Comparison of ENCODE assay signal across 2 cellular contexts in the genomic region with DNA sequence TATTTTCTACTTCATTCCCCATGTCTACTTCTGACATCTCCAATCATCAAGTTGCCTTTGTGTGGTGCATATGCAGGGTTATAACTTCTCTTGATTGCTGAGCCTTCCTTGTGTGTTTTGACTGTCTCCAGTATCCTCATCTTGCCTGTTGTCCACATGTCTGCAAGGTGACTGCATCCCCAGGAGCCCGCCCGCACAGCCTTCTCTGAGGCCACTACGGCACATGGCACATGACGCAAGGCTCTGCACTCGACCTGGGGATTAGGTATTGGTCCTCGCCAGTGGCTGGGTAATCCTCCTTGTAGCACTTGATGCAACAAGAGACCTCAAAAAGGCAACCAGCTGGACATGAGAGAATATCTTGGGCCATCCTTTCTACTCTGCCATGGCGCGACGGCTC.
TF ChIP-seq lines count a peak whose summit lies in the region.

No MANE protein-coding gene starts in this region.

TF ChIP-seq in GM23338, 12 proteins besides CTCF, POLR2A, EP300 and RAD21 (continued from another document and continues in another):
- TF ChIP-seq, protein P1, sequence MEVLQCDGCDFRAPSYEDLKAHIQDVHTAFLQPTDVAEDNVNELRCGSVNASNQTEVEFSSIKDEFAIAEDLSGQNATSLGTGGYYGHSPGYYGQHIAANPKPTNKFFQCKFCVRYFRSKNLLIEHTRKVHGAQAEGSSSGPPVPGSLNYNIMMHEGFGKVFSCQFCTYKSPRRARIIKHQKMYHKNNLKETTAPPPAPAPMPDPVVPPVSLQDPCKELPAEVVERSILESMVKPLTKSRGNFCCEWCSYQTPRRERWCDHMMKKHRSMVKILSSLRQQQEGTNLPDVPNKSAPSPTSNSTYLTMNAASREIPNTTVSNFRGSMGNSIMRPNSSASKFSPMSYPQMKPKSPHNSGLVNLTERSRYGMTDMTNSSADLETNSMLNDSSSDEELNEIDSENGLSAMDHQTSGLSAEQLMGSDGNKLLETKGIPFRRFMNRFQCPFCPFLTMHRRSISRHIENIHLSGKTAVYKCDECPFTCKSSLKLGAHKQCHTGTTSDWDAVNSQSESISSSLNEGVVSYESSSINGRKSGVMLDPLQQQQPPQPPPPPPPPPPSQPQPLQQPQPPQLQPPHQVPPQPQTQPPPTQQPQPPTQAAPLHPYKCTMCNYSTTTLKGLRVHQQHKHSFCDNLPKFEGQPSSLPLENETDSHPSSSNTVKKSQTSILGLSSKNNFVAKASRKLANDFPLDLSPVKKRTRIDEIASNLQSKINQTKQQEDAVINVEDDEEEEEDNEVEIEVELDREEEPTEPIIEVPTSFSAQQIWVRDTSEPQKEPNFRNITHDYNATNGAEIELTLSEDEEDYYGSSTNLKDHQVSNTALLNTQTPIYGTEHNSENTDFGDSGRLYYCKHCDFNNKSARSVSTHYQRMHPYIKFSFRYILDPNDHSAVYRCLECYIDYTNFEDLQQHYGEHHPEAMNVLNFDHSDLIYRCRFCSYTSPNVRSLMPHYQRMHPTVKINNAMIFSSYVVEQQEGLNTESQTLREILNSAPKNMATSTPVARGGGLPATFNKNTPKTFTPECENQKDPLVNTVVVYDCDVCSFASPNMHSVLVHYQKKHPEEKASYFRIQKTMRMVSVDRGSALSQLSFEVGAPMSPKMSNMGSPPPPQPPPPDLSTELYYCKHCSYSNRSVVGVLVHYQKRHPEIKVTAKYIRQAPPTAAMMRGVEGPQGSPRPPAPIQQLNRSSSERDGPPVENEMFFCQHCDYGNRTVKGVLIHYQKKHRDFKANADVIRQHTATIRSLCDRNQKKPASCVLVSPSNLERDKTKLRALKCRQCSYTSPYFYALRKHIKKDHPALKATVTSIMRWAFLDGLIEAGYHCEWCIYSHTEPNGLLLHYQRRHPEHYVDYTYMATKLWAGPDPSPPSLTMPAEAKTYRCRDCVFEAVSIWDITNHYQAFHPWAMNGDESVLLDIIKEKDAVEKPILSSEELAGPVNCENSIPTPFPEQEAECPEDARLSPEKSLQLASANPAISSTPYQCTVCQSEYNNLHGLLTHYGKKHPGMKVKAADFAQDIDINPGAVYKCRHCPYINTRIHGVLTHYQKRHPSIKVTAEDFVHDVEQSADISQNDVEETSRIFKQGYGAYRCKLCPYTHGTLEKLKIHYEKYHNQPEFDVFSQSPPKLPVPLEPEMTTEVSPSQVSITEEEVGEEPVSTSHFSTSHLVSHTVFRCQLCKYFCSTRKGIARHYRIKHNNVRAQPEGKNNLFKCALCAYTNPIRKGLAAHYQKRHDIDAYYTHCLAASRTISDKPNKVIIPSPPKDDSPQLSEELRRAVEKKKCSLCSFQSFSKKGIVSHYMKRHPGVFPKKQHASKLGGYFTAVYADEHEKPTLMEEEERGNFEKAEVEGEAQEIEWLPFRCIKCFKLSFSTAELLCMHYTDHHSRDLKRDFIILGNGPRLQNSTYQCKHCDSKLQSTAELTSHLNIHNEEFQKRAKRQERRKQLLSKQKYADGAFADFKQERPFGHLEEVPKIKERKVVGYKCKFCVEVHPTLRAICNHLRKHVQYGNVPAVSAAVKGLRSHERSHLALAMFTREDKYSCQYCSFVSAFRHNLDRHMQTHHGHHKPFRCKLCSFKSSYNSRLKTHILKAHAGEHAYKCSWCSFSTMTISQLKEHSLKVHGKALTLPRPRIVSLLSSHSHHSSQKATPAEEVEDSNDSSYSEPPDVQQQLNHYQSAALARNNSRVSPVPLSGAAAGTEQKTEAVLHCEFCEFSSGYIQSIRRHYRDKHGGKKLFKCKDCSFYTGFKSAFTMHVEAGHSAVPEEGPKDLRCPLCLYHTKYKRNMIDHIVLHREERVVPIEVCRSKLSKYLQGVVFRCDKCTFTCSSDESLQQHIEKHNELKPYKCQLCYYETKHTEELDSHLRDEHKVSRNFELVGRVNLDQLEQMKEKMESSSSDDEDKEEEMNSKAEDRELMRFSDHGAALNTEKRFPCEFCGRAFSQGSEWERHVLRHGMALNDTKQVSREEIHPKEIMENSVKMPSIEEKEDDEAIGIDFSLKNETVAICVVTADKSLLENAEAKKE (CRISPR knock-in tag; IDR thresholded peaks at IDR 0.05): no peak
- no peak for TF ChIP-seq POLR2AphosphoS5 (IDR thresholded peaks at IDR 0.05; ENCODE audit: low read depth)
- TF ChIP-seq EZH2 (IDR thresholded peaks at IDR 0.05; ENCODE audit: low read depth, unreplicated experiment): no peak
- TF ChIP-seq ZNF114 (CRISPR knock-in tag; IDR thresholded peaks at IDR 0.05): no peak
- TF ChIP-seq, protein P2, sequence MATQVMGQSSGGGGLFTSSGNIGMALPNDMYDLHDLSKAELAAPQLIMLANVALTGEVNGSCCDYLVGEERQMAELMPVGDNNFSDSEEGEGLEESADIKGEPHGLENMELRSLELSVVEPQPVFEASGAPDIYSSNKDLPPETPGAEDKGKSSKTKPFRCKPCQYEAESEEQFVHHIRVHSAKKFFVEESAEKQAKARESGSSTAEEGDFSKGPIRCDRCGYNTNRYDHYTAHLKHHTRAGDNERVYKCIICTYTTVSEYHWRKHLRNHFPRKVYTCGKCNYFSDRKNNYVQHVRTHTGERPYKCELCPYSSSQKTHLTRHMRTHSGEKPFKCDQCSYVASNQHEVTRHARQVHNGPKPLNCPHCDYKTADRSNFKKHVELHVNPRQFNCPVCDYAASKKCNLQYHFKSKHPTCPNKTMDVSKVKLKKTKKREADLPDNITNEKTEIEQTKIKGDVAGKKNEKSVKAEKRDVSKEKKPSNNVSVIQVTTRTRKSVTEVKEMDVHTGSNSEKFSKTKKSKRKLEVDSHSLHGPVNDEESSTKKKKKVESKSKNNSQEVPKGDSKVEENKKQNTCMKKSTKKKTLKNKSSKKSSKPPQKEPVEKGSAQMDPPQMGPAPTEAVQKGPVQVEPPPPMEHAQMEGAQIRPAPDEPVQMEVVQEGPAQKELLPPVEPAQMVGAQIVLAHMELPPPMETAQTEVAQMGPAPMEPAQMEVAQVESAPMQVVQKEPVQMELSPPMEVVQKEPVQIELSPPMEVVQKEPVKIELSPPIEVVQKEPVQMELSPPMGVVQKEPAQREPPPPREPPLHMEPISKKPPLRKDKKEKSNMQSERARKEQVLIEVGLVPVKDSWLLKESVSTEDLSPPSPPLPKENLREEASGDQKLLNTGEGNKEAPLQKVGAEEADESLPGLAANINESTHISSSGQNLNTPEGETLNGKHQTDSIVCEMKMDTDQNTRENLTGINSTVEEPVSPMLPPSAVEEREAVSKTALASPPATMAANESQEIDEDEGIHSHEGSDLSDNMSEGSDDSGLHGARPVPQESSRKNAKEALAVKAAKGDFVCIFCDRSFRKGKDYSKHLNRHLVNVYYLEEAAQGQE (IDR thresholded peaks at IDR 0.05; ENCODE audit: unreplicated experiment): no peak
- no peak for TF ChIP-seq JUNB (IDR thresholded peaks at IDR 0.05; ENCODE audit: unreplicated experiment)
- TF ChIP-seq, protein P3, sequence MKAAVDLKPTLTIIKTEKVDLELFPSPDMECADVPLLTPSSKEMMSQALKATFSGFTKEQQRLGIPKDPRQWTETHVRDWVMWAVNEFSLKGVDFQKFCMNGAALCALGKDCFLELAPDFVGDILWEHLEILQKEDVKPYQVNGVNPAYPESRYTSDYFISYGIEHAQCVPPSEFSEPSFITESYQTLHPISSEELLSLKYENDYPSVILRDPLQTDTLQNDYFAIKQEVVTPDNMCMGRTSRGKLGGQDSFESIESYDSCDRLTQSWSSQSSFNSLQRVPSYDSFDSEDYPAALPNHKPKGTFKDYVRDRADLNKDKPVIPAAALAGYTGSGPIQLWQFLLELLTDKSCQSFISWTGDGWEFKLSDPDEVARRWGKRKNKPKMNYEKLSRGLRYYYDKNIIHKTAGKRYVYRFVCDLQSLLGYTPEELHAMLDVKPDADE (IDR thresholded peaks at IDR 0.05): no peak
- TF ChIP-seq ZNF331 (CRISPR knock-in tag; IDR thresholded peaks at IDR 0.05; ENCODE audit: low read depth): no peak
- no peak for TF ChIP-seq EZH2phosphoT487 (IDR thresholded peaks at IDR 0.05; ENCODE audit: unreplicated experiment)
- TF ChIP-seq NANOG (IDR thresholded peaks at IDR 0.05; ENCODE audit: borderline replicate concordance): no peak

TF ChIP-seq in K562, 482 proteins besides CTCF, POLR2A, EP300 and RAD21 (continued from another document):
- TF ChIP-seq, protein P4, sequence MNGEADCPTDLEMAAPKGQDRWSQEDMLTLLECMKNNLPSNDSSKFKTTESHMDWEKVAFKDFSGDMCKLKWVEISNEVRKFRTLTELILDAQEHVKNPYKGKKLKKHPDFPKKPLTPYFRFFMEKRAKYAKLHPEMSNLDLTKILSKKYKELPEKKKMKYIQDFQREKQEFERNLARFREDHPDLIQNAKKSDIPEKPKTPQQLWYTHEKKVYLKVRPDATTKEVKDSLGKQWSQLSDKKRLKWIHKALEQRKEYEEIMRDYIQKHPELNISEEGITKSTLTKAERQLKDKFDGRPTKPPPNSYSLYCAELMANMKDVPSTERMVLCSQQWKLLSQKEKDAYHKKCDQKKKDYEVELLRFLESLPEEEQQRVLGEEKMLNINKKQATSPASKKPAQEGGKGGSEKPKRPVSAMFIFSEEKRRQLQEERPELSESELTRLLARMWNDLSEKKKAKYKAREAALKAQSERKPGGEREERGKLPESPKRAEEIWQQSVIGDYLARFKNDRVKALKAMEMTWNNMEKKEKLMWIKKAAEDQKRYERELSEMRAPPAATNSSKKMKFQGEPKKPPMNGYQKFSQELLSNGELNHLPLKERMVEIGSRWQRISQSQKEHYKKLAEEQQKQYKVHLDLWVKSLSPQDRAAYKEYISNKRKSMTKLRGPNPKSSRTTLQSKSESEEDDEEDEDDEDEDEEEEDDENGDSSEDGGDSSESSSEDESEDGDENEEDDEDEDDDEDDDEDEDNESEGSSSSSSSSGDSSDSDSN (IDR thresholded peaks at IDR 0.05; ENCODE audit: borderline replicate concordance in 1 of 2, low read depth in 2 of 2, low read length in 2 of 2): no peak
- TF ChIP-seq C11orf30 (IDR thresholded peaks at IDR 0.05; ENCODE audit: low read depth): no peak
- TF ChIP-seq PTTG1 (tag; IDR thresholded peaks at IDR 0.05; ENCODE audit: low read depth): no peak
- TF ChIP-seq, protein P5, sequence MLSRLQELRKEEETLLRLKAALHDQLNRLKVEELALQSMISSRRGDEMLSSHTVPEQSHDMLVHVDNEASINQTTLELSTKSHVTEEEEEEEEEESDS (CRISPR knock-in tag; IDR thresholded peaks at IDR 0.05): no peak
- no peak for TF ChIP-seq DMBX1 (CRISPR knock-in tag; IDR thresholded peaks at IDR 0.05; ENCODE audit: borderline replicate concordance)
- no peak for TF ChIP-seq ZNF384 (IDR thresholded peaks at IDR 0.05; ENCODE audit: low read depth, low read length)
- TF ChIP-seq ZNF282 (CRISPR knock-in tag; IDR thresholded peaks at IDR 0.05): no peak
- TF ChIP-seq, protein P6, sequence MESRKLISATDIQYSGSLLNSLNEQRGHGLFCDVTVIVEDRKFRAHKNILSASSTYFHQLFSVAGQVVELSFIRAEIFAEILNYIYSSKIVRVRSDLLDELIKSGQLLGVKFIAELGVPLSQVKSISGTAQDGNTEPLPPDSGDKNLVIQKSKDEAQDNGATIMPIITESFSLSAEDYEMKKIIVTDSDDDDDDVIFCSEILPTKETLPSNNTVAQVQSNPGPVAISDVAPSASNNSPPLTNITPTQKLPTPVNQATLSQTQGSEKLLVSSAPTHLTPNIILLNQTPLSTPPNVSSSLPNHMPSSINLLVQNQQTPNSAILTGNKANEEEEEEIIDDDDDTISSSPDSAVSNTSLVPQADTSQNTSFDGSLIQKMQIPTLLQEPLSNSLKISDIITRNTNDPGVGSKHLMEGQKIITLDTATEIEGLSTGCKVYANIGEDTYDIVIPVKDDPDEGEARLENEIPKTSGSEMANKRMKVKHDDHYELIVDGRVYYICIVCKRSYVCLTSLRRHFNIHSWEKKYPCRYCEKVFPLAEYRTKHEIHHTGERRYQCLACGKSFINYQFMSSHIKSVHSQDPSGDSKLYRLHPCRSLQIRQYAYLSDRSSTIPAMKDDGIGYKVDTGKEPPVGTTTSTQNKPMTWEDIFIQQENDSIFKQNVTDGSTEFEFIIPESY (CRISPR knock-in tag; IDR thresholded peaks at IDR 0.05): no peak
- no peak for TF ChIP-seq KLF6 (CRISPR knock-in tag; IDR thresholded peaks at IDR 0.05; ENCODE audit: borderline replicate concordance)
- TF ChIP-seq, protein P7, sequence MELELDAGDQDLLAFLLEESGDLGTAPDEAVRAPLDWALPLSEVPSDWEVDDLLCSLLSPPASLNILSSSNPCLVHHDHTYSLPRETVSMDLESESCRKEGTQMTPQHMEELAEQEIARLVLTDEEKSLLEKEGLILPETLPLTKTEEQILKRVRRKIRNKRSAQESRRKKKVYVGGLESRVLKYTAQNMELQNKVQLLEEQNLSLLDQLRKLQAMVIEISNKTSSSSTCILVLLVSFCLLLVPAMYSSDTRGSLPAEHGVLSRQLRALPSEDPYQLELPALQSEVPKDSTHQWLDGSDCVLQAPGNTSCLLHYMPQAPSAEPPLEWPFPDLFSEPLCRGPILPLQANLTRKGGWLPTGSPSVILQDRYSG (tag; conservative IDR thresholded peaks at IDR 0.05; ENCODE audit: low read depth): no peak
- no peak for TF ChIP-seq HNRNPLL (IDR thresholded peaks at IDR 0.05; ENCODE audit: low read depth, low read length, poor library complexity, severe bottlenecking)
- no peak for TF ChIP-seq NCOA6 (IDR thresholded peaks at IDR 0.05)
- TF ChIP-seq, protein P8, sequence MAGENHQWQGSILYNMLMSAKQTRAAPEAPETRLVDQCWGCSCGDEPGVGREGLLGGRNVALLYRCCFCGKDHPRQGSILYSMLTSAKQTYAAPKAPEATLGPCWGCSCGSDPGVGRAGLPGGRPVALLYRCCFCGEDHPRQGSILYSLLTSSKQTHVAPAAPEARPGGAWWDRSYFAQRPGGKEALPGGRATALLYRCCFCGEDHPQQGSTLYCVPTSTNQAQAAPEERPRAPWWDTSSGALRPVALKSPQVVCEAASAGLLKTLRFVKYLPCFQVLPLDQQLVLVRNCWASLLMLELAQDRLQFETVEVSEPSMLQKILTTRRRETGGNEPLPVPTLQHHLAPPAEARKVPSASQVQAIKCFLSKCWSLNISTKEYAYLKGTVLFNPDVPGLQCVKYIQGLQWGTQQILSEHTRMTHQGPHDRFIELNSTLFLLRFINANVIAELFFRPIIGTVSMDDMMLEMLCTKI (IDR thresholded peaks at IDR 0.05; ENCODE audit: partially characterized antibody): no peak
- no peak for TF ChIP-seq DACH1 (IDR thresholded peaks at IDR 0.05; ENCODE audit: partially characterized antibody)
- TF ChIP-seq RFX7 (CRISPR knock-in tag; IDR thresholded peaks at IDR 0.05): no peak
- no peak for TF ChIP-seq POU5F1 (IDR thresholded peaks at IDR 0.05; ENCODE audit: borderline replicate concordance, low read depth, low read length, partially characterized antibody)
